In the genomic region with DNA sequence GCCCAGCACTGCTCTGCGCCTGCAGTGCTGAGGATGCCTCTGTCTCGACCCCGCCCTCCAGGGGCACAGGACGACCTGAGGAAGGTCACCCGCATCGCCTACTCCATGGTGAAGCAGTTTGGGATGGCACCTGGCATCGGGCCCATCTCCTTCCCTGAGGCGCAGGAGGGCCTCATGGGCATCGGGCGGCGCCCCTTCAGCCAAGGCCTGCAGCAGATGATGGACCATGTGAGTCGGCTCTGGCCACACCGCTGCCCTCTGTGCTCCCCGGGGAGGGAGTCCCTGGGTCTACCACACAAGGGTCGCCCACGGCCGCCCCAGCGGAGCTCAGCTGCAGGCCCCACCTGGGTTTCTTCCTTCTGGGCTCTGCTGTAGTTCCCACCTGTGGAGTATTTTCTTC, we compare ENCODE assay signal across 1 cellular context.
TF ChIP-seq lines count a peak whose summit lies in the region.

No MANE protein-coding gene starts in this region.

TF ChIP-seq in HepG2, 621 proteins besides CTCF, POLR2A, EP300 and RAD21:
- TF ChIP-seq KDM4B (CRISPR knock-in tag; IDR thresholded peaks at IDR 0.05) (no peak), AGO2 (optimal IDR thresholded peaks at IDR 0.05; ENCODE audit: low read depth, low read length) (peak; percentile 63), ZNF232 (CRISPR knock-in tag; IDR thresholded peaks at IDR 0.05; ENCODE audit: borderline replicate concordance) (no peak)
